In the genomic region with DNA sequence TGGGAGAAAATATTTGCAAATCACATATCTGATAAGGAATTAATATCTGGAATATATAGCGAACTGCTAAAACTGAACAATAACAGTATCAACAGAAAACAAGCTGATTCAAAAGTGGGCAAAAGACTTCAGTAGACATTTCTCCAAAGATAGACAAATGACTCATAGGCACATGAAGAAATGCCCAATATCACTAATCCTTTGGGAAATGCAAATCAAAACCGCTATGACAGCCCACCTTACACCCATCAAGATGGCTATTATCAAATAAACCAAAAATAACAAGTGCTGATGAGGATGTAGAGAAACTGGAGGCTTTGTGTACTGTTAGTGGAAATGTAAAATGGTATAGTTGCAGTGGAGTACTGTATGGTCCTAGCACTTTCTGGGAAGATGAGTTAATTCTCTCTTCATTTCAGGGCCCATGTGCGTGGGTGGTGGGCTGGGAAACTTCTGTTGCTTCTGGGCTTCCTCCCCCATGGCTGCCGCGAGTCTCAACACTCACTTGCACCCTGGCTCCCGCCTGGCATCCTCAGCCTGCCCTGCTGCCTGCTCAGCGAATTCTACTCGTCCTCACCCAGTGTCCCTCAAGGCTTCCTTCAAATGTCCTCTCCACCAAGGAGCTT, we compare ENCODE assay signal across 16 cellular contexts. TPM values are rescaled to one million over a fixed set of nuclear protein-coding genes. Genes with fewer than 3 reads are reported as not detected.
DNase-seq lines count a peak whose midpoint lies in the region; ATAC-seq and TF ChIP-seq lines count a peak whose summit lies in the region.
"Had no signal": no experiment of that assay in that cellular context is flagged by ENCODE, and none has a peak within 500 bp of the region (broad histone marks: within the 10 kb centered on the region; RNA-seq: fewer than 3 reads in every experiment).

No MANE protein-coding gene starts in this region.

- H3K14ac ChIP-seq in IMR-90 (replicated peaks; ENCODE audit: low read depth, low read length) = peak overlapping the region; percentile 32; the same call in 1 of the 2 replicates

- H4K8ac ChIP-seq in IMR-90 (ENCODE audit: low read depth in 2 of 2, low read length in 2 of 2) = peak overlapping the region in 1 of 2 experiments; percentile 5; a peak in 1 of 4 replicates

- intact Hi-C loops in IMR-90 (cut with micrococcal nuclease) = no loop called here

- dilution Hi-C loops in IMR-90 (cut with HindIII; ENCODE audit: low sequenced_read_pairs, unreplicated experiment) = no loop called here

- no peak overlapping the region for H3K56ac ChIP-seq in IMR-90 (ENCODE audit: extremely low read depth, insufficient read depth, low read length)

- CTCF ChIA-PET in IMR-90 (lab: Yijun Ruan, JAX) = interaction anchor here (0.6 to 1.2 kb wide), 2 partner anchors 24 to 333 kb away, joined by 3 read pairs; no protein-coding TSS in a partner anchor
- CTCF ChIA-PET in GM10248 (lab: Yijun Ruan, JAX) = interaction anchor here (1.3 to 3.1 kb wide), 5 partner anchors 9 to 46 kb away, joined by 3 to 12 read pairs (median 4); no protein-coding TSS in a partner anchor

- H3K36me3 ChIP-seq in IMR-90 (ENCODE audit: control insufficient read depth, insufficient read depth, low read length) = no peaks in the 10 kb centered on the region

- no peak for TF ChIP-seq RAD21 in IMR-90 (IDR thresholded peaks at IDR 0.05; ENCODE audit: low read length)

- H3K9me3 ChIP-seq in IMR-90 (ENCODE audit: control insufficient read depth, insufficient read depth, low read length) = no peaks in the 10 kb centered on the region

- peaks cover 14% of the 10 kb centered on the region; the same call in 1 of the 2 replicates for H3K4me1 ChIP-seq in IMR-90 (ENCODE audit: control insufficient read depth, insufficient read depth, low read length)

- no peak overlapping the region; the same call in 1 of the 2 replicates for H3K18ac ChIP-seq in IMR-90 (ENCODE audit: low read depth, low read length)

- no peak overlapping the region for H3K4me2 ChIP-seq in IMR-90 (ENCODE audit: low read depth, low read length)

- no TSS peak for BruUV-seq in IMR-90 (replicated peaks; lab: Mats Ljungman, UMichigan)

- H4K5ac ChIP-seq in IMR-90 (ENCODE audit: low read depth, low read length) = no peak overlapping the region; the same call in 1 of the 2 replicates

- in situ Hi-C loops in IMR-90 (cut with MboI; ENCODE audit: low sequenced_read_pairs) = loop anchor here (25.0 kb wide), 1 partner anchor 536 kb away; a partner anchor contains a TSS

- H3K9ac ChIP-seq in IMR-90 (ENCODE audit: low read depth, low read length) = no peak overlapping the region

- no peaks in the 10 kb centered on the region for H3K79me1 ChIP-seq in IMR-90 (ENCODE audit: low read depth in 1 of 2, low read length in 2 of 2)

- H2AFZ ChIP-seq in IMR-90 (replicated peaks; ENCODE audit: low read length, poor library complexity) = no peak overlapping the region

- peak overlapping the region; percentile 71; the same call in 1 of the 3 replicates for H2BK15ac ChIP-seq in IMR-90 (ENCODE audit: low read depth, low read length)

- H3K4ac ChIP-seq in IMR-90 (ENCODE audit: low read depth, low read length) = peak overlapping the region; percentile 73

- TF ChIP-seq CTCF in IMR-90 (conservative IDR thresholded peaks at IDR 0.05; ENCODE audit: low read depth, low read length) = no peak
- no peak for TF ChIP-seq CTCF in fibroblast of mammary gland (conservative IDR thresholded peaks at IDR 0.05; ENCODE audit: control insufficient read depth, insufficient read depth, low read depth, low read length)
- no peak for TF ChIP-seq CTCF in GM10248 (IDR thresholded peaks at IDR 0.05; ENCODE audit: control extremely low read depth, extremely low read depth, low read depth, missing control alignments)

- peak overlapping the region; percentile 17; the same call in 1 of the 2 replicates for H4K91ac ChIP-seq in IMR-90 (ENCODE audit: insufficient read depth, low read depth, low read length)

- H3K4me3 ChIP-seq in IMR-90 (ENCODE audit: insufficient read depth, low read depth, low read length) (no peak overlapping the region), fibroblast of mammary gland (ENCODE audit: control insufficient read depth, low read depth, low read length) (no peak overlapping the region)

- peak overlapping the region; percentile 93 for H2BK120ac ChIP-seq in IMR-90 (ENCODE audit: low read depth, low read length)

- H2BK5ac ChIP-seq in IMR-90 (ENCODE audit: low read depth, low read length, poor library complexity, severe bottlenecking) = no peak overlapping the region

- POLR2A ChIA-PET in IMR-90 (lab: Charles Lee; ENCODE audit: unreplicated experiment) (no interaction called here), GM10248 (lab: Yijun Ruan, JAX) (no interaction called here)

- H2AK5ac ChIP-seq in IMR-90 (ENCODE audit: low read depth, low read length) = peak overlapping the region; percentile 73

- peak overlapping the region; percentile 85; the same call in 1 of the 2 replicates for H2BK20ac ChIP-seq in IMR-90 (ENCODE audit: low read depth, low read length)

- no CpG with 5 or more reads among the region's 8 CpGs for WGBS in IMR-90 (ENCODE audit: extremely low coverage in 2 of 2, insufficient read length in 1 of 2), 2 experiments

- ATAC-seq in IMR-90 (ENCODE audit: low read depth) = no peak

- no peak for TF ChIP-seq POLR2A in IMR-90 (IDR thresholded peaks at IDR 0.05; ENCODE audit: low read depth, low read length)

- no peak overlapping the region for H3K23ac ChIP-seq in IMR-90 (ENCODE audit: low read depth, low read length)

- no peaks in the 10 kb centered on the region for H4K20me1 ChIP-seq in IMR-90 (ENCODE audit: insufficient read depth, low read length)

- H2AK9ac ChIP-seq in IMR-90 (replicated peaks; ENCODE audit: low read depth, low read length, poor library complexity) = no peak overlapping the region

- DNase-seq in stimulated activated CD4-positive, alpha-beta T cell treated with anti-CD3 and anti-CD28 coated beads, Interleukin-15, amount 100 ng/mL, for 24 hours = peak; percentile 37
- DNase-seq in stimulated activated CD4-positive, alpha-beta T cell treated with anti-CD3 and anti-CD28 coated beads, Interleukin-2, amount 100 ng/mL, for 48 hours = no peak
- DNase-seq in IMR-90 (peak; percentile 34), fibroblast of mammary gland (ENCODE audit: low read depth) (peak; percentile 69), NCI-H1436 treated with DMSO at 0.1 percent for 48 hours (lab: John Stamatoyannopoulos, UW) (no peak), GM10248 (ENCODE audit: extremely low spot score) (no peak), NK-92 (lab: John Stamatoyannopoulos, UW; ENCODE audit: unreplicated experiment) (no peak)
- DNase-seq: DMS79 treated with DMSO at 0.1 percent for 48 hours, HCEC 1CT, NCI-H1092, NCI-H2107, NCI-H226, NCI-H524 treated with DMSO at 0.1 percent for 48 hours, SHP77 treated with DMSO at 0.1 percent for 48 hours had no signal

- H3K27ac ChIP-seq in IMR-90 (ENCODE audit: insufficient read depth, low read length) = peak overlapping the region; percentile 12; the same call in 1 of the 2 replicates

- H3K27me3 ChIP-seq in IMR-90 (ENCODE audit: control insufficient read depth, insufficient read depth, low read length) = peaks cover 3% of the 10 kb centered on the region; the same call in 1 of the 2 replicates

- peaks cover 8% of the 10 kb centered on the region for H3K9me1 ChIP-seq in IMR-90 (ENCODE audit: insufficient read depth, low read length)

TF ChIP-seq in IMR-90, 13 proteins besides CTCF, POLR2A, EP300 and RAD21:
- TF ChIP-seq, protein P1, sequence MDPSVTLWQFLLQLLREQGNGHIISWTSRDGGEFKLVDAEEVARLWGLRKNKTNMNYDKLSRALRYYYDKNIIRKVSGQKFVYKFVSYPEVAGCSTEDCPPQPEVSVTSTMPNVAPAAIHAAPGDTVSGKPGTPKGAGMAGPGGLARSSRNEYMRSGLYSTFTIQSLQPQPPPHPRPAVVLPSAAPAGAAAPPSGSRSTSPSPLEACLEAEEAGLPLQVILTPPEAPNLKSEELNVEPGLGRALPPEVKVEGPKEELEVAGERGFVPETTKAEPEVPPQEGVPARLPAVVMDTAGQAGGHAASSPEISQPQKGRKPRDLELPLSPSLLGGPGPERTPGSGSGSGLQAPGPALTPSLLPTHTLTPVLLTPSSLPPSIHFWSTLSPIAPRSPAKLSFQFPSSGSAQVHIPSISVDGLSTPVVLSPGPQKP (IDR thresholded peaks at IDR 0.05; ENCODE audit: borderline replicate concordance, low read depth, low read length) = no peak
- TF ChIP-seq NFE2L2 (IDR thresholded peaks at IDR 0.05; ENCODE audit: low read depth, low read length) (no peak), RCOR1 (IDR thresholded peaks at IDR 0.05; ENCODE audit: insufficient replicate concordance, low read length) (no peak), CEBPB (IDR thresholded peaks at IDR 0.05; ENCODE audit: low read depth, low read length) (no peak), MAZ (IDR thresholded peaks at IDR 0.05; ENCODE audit: borderline replicate concordance, low read depth, low read length) (no peak), RFX5 (IDR thresholded peaks at IDR 0.05; ENCODE audit: low read depth, low read length) (no peak), SMC3 (IDR thresholded peaks at IDR 0.05; ENCODE audit: low read depth, low read length) (no peak)

RNA-seq across cellular contexts. Expression of a gene that starts 12.4 kb away (rescaled TPM):
- 2.7 and 3.6 TPM in 2 replicates for total RNA-seq in IMR-90 (2012; rRNA removed)
- 1.2 and 1.5 TPM in 2 replicates for polyA plus RNA-seq in IMR-90 (2012; rRNA removed)
- 0.80 and 1.1 TPM in 2 replicates for polyA plus RNA-seq in IMR-90 (2012; cell fraction: cytosol; rRNA removed)
- 0.63 and 0.79 TPM in 2 replicates for polyA plus RNA-seq in IMR-90 (2012; cell fraction: nucleus; rRNA removed; ENCODE audit: low replicate concordance)

RNA-seq across cellular contexts. Expression of a gene that starts 19.5 kb away (rescaled TPM):
- total RNA-seq in IMR-90 (2012; rRNA removed) = under 0.01 TPM in 2 replicates
- 0.09 and 0.17 TPM in 2 replicates for polyA plus RNA-seq in IMR-90 (2012; rRNA removed)
- polyA plus RNA-seq in IMR-90 (2012; cell fraction: cytosol; rRNA removed) = 0.10 and 0.30 TPM in 2 replicates
- polyA plus RNA-seq in IMR-90 (2012; cell fraction: nucleus; rRNA removed; ENCODE audit: low replicate concordance) = 0.52 and 2.5 TPM in 2 replicates
- total RNA-seq: G401 had no signal

RNA-seq across cellular contexts. Expression of a gene that starts 58.9 kb away (rescaled TPM):
- not detected in 2 replicates for total RNA-seq in IMR-90 (2012; rRNA removed)
- not detected in 2 replicates for polyA plus RNA-seq in IMR-90 (2012; rRNA removed)
- not detected in 2 replicates for polyA plus RNA-seq in IMR-90 (2012; cell fraction: cytosol; rRNA removed)
- polyA plus RNA-seq in IMR-90 (2012; cell fraction: nucleus; rRNA removed; ENCODE audit: low replicate concordance) = not detected in 2 replicates
- total RNA-seq: G401, HT1080 had no signal

Comparison
In these comparisons a context has a peak if more than half of its experiments do, and no peak if none do; other contexts are left out.
1. DNase-seq: peak in stimulated activated CD4-positive, alpha-beta T cell treated with anti-CD3 and anti-CD28 coated beads, Interleukin-15, amount 100 ng/mL, for 24 hours (single experiment), IMR-90 (single experiment) and fibroblast of mammary gland (single experiment); none in stimulated activated CD4-positive, alpha-beta T cell treated with anti-CD3 and anti-CD28 coated beads, Interleukin-2, amount 100 ng/mL, for 48 hours (0 of 2), NCI-H1436 treated with DMSO at 0.1 percent for 48 hours (single experiment), GM10248 (single experiment) and NK-92 (single experiment).